ENCODE assay signal across 14 cellular contexts in genomic region chr1:54107131-54107530, GRCh38. TPM values are rescaled to one million over a fixed set of nuclear protein-coding genes. Genes with fewer than 3 reads are reported as not detected.
DNase-seq lines count a peak whose midpoint lies in the region; ATAC-seq, FAIRE-seq and TF ChIP-seq lines count a peak whose summit lies in the region.
"Had no signal": no experiment of that assay in that cellular context is flagged by ENCODE, and none has a peak within 500 bp of the region (broad histone marks: within the 10 kb centered on the region; RNA-seq: fewer than 3 reads in every experiment).

No MANE protein-coding gene starts in this region.

- no peak overlapping the region for H2AK5ac ChIP-seq in mesendoderm (ENCODE audit: low read length)

- H4K8ac ChIP-seq in mesendoderm (ENCODE audit: low read depth, low read length), result no peak overlapping the region

- intact Hi-C loops in pancreas (cut with DNase I), result no loop called here

- H2BK15ac ChIP-seq in mesendoderm (replicated peaks; ENCODE audit: low read depth), result no peak overlapping the region

- H3K9me3 ChIP-seq in pancreas, result no peaks in the 10 kb centered on the region

- ATAC-seq in HG03280 (IDR thresholded peaks at IDR 0.05; ENCODE audit: unreplicated experiment) (no peak), HG03095 (IDR thresholded peaks at IDR 0.05; ENCODE audit: unreplicated experiment) (no peak), pancreas (no peak)

- FAIRE-seq in pancreas (lab: Jason Lieb, UNC), result no peak

- no peak overlapping the region for H3K56ac ChIP-seq in mesendoderm (ENCODE audit: low read length)

- H2BK5ac ChIP-seq in mesendoderm (ENCODE audit: low read length), result no peak overlapping the region

- H3K23ac ChIP-seq in mesendoderm (ENCODE audit: low read length), result no peak overlapping the region

- no peak overlapping the region for H3K4me2 ChIP-seq in mesendoderm (ENCODE audit: low read length)

- H3K18ac ChIP-seq in mesendoderm (ENCODE audit: low read length), result no peak overlapping the region

- H4K5ac ChIP-seq in mesendoderm (ENCODE audit: low read length), result no peak overlapping the region

- TF ChIP-seq CTCF in cardiac fibroblast (IDR thresholded peaks at IDR 0.05; ENCODE audit: low read depth, low read length) (peak; percentile 29), pancreas (IDR thresholded peaks at IDR 0.05) (no peak)

- H3K4me1 ChIP-seq in mesendoderm (ENCODE audit: control insufficient read depth, low read depth, low read length) (no peaks in the 10 kb centered on the region), pancreas (no peaks in the 10 kb centered on the region)

- DNase-seq in Daoy (ENCODE audit: low read depth) (peak; percentile 65), Kasumi-1 (lab: John Stamatoyannopoulos, UW) (peak; percentile 30 to 53), cardiac fibroblast (ENCODE audit: low read depth in 2 of 2) (peak; percentile 25 to 42), mesendoderm (peak; percentile 56), NCI-H187 treated with DMSO at 0.1 percent for 48 hours (lab: John Stamatoyannopoulos, UW) (no peak), pancreas (no peak)
- DNase-seq: activated CD4-positive, alpha-beta T cell treated with anti-CD3 and anti-CD28 coated beads for 4 hours; activated naive CD4-positive, alpha-beta T cell treated with Interleukin-2 at 50 U/mL for 16 hours; DMS79 treated with DMSO at 0.1 percent for 48 hours; naive B cell; NCI-H524 had no signal

- H3K4me3 ChIP-seq in cardiac fibroblast (replicated peaks in 1 of 2; ENCODE audit: low read depth in 2 of 2, low read length in 2 of 2) (no peak overlapping the region), mesendoderm (ENCODE audit: low read length) (no peak overlapping the region), pancreas (no peak overlapping the region)
- H3K4me3 ChIP-seq: SK-N-MC had no signal

- no peak overlapping the region for H3K27ac ChIP-seq in mesendoderm (ENCODE audit: low read depth, low read length)
- no peak overlapping the region for H3K27ac ChIP-seq in pancreas
- H3K27ac ChIP-seq: SK-N-MC had no signal

- H3K9ac ChIP-seq in mesendoderm (ENCODE audit: low read length), result no peak overlapping the region

- no peaks in the 10 kb centered on the region for H3K79me2 ChIP-seq in mesendoderm (ENCODE audit: control insufficient read depth, insufficient read depth, low read length)

- no peaks in the 10 kb centered on the region for H3K79me1 ChIP-seq in mesendoderm (ENCODE audit: low read length)

- H3K4ac ChIP-seq in mesendoderm (ENCODE audit: low read depth, low read length), result no peak overlapping the region

- H3K36me3 ChIP-seq in mesendoderm (ENCODE audit: control insufficient read depth, insufficient read depth, low read length), result no peaks in the 10 kb centered on the region
- no peaks in the 10 kb centered on the region for H3K36me3 ChIP-seq in pancreas

- H2BK120ac ChIP-seq in mesendoderm (ENCODE audit: low read depth, low read length), result no peak overlapping the region

- H3K27me3 ChIP-seq in mesendoderm (ENCODE audit: insufficient read depth, low read length, poor library complexity) (no peaks in the 10 kb centered on the region), pancreas (no peaks in the 10 kb centered on the region)

- no CpG with 5 or more reads among the region's 2 CpGs for WGBS in mesendoderm (ENCODE audit: extremely low coverage, insufficient coverage, low lambda C conversion rate)
- 74 to 87% methylated on average over 2 of the region's 2 CpGs for WGBS in pancreas, 2 donors

RNA-seq across cellular contexts. Expression of gene CDCP2, which starts 45.7 kb away (rescaled TPM):
- not detected in 2 replicates for total RNA-seq in Daoy (2014; rRNA removed; shearing (Covaris generic))
- not detected for polyA plus RNA-seq in mesendoderm (2013, experiment 1 of 2)
- polyA plus RNA-seq in mesendoderm (2013, experiment 2 of 2), result not detected
- total RNA-seq in pancreas, result under 1 TPM in 1 of 6 donors, not detected in 5; 0.08 TPM
- not detected for polyA plus RNA-seq in pancreas

RNA-seq across cellular contexts. Expression of gene TCEANC2, which starts 53.7 kb away (rescaled TPM):
- 4.9 and 5.0 TPM in 2 replicates for total RNA-seq in Daoy (2014; rRNA removed; shearing (Covaris generic))
- 2.1 TPM for polyA plus RNA-seq in mesendoderm (2013, experiment 1 of 2)
- polyA plus RNA-seq in mesendoderm (2013, experiment 2 of 2), result 1.9 TPM
- 1 to 10 TPM; 1.3 to 3.8 (median 2.2) TPM for total RNA-seq in pancreas
- 1 to 10 TPM; 1.1 to 1.4 TPM for polyA plus RNA-seq in pancreas

RNA-seq across cellular contexts. Expression of gene TMEM59, which starts 54.1 kb away (rescaled TPM):
- 177 and 229 TPM in 2 replicates for total RNA-seq in Daoy (2014; rRNA removed; shearing (Covaris generic))
- 98.0 TPM for polyA plus RNA-seq in mesendoderm (2013, experiment 1 of 2)
- 94.3 TPM for polyA plus RNA-seq in mesendoderm (2013, experiment 2 of 2)
- total RNA-seq in pancreas, result 100 to 1,000 TPM; 175 to 316 (median 232) TPM
- 100 to 1,000 TPM in 1 of 2 donors, 10 to 100 TPM in 1; 59.9 to 287 TPM for polyA plus RNA-seq in pancreas

Comparison
In these comparisons a context has a peak if more than half of its experiments do, and no peak if none do; other contexts are left out.
1. DNase-seq: peak in Daoy (single experiment), Kasumi-1 (2 of 2), cardiac fibroblast (2 of 2) and mesendoderm (single experiment); none in NCI-H187 treated with DMSO at 0.1 percent for 48 hours (single experiment) and pancreas (0 of 6).